8 cellular contexts compared by ENCODE assay signal in genomic region chr11:46247664-46248063, GRCh38. TPM values are rescaled to one million over a fixed set of nuclear protein-coding genes. Genes with fewer than 3 reads are reported as not detected.
DNase-seq lines count a peak whose midpoint lies in the region; ATAC-seq, FAIRE-seq and TF ChIP-seq lines count a peak whose summit lies in the region.

No MANE protein-coding gene starts in this region.

- H3K18ac ChIP-seq in mesenchymal stem cell (ENCODE audit: low read depth in 1 of 2, low read length in 2 of 2) = no peak overlapping the region

- H3K4me2 ChIP-seq in astrocyte (ENCODE audit: low read length) = peak overlapping the region; percentile 46
- no peak overlapping the region for H3K4me2 ChIP-seq in mesenchymal stem cell (ENCODE audit: low read length, poor library complexity, severe bottlenecking)

- H2AFZ ChIP-seq in astrocyte (ENCODE audit: low read depth, low read length) (no peak overlapping the region), mesenchymal stem cell (ENCODE audit: low read depth, low read length) (no peak overlapping the region)

- H3K27ac ChIP-seq in astrocyte (ENCODE audit: low read depth, low read length) = peak overlapping the region; percentile 99
- peak overlapping the region; percentile 85 for H3K27ac ChIP-seq in mesenchymal stem cell (ENCODE audit: low read length, poor library complexity, severe bottlenecking)
- H3K27ac ChIP-seq in substantia nigra (ENCODE audit: low read depth, low read length, poor library complexity, severe bottlenecking) = no peak overlapping the region

- H3K79me1 ChIP-seq in mesenchymal stem cell (replicated peaks; ENCODE audit: low read length, poor library complexity, severe bottlenecking) = no peaks in the 10 kb centered on the region

- H2AK5ac ChIP-seq in mesenchymal stem cell (ENCODE audit: low read length, severe bottlenecking) = peak overlapping the region; percentile 81

- H3K9me3 ChIP-seq in astrocyte (ENCODE audit: insufficient read depth, low read depth, low read length) (no peaks in the 10 kb centered on the region), mesenchymal stem cell (ENCODE audit: control insufficient read depth, low read length) (no peaks in the 10 kb centered on the region)

- H4K20me1 ChIP-seq in astrocyte (ENCODE audit: insufficient read depth, low read length) = no peaks in the 10 kb centered on the region

- no peaks in the 10 kb centered on the region for H3K9me3 Mint-ChIP-seq in astrocyte (ENCODE audit: unreplicated experiment)

- ATAC-seq in HG02840 (IDR thresholded peaks at IDR 0.05; ENCODE audit: low FRiP score, unreplicated experiment) = no peak

- peak overlapping the region; percentile 14 to 47 for H2BK12ac ChIP-seq in mesenchymal stem cell (ENCODE audit: low read length in 2 of 2)

- H2BK5ac ChIP-seq in mesenchymal stem cell (ENCODE audit: low read depth, low read length, poor library complexity, severe bottlenecking) = no peak overlapping the region

- H3K36me3 Mint-ChIP-seq in astrocyte (ENCODE audit: low read depth, unreplicated experiment) = peaks cover 2% of the 10 kb centered on the region

- H3K14ac ChIP-seq in mesenchymal stem cell (ENCODE audit: low read length in 2 of 2) = no peak overlapping the region

- peaks cover 42% of the 10 kb centered on the region for H3K4me1 ChIP-seq in astrocyte (ENCODE audit: insufficient read depth, low read length)
- peaks cover 9% of the 10 kb centered on the region for H3K4me1 ChIP-seq in mesenchymal stem cell (ENCODE audit: control insufficient read depth, insufficient read depth, low read depth, low read length)

- TF ChIP-seq CTCF in AG04449 (IDR thresholded peaks at IDR 0.05; ENCODE audit: insufficient read depth, low read length, missing control alignments) (peak; percentile 5), astrocyte (IDR thresholded peaks at IDR 0.05; ENCODE audit: insufficient read depth, low read depth, low read length) (peak; percentile 24)

- no peak overlapping the region for H2BK120ac ChIP-seq in mesenchymal stem cell (ENCODE audit: low read depth, low read length)

- H3K23ac ChIP-seq in mesenchymal stem cell (ENCODE audit: low read length in 2 of 2) = no peak overlapping the region

- H3K4ac ChIP-seq in mesenchymal stem cell (ENCODE audit: low read depth in 1 of 2, low read length in 2 of 2) = no peak overlapping the region

- POLR2A ChIA-PET in AG04449 (lab: Yijun Ruan, JAX) = interaction anchor here (0.8 to 1.8 kb wide), 5 partner anchors 10 to 43 kb away, joined by 3 to 7 read pairs (median 5); no protein-coding TSS in a partner anchor

- CTCF ChIA-PET in AG04449 (lab: Yijun Ruan, JAX) = interaction anchor here (2.7 to 15.6 kb wide), 4 partner anchors 9 to 68 kb away, joined by 7 to 661 read pairs (median 50); partner anchors contain the start of gene CREB3L1

- H4K8ac ChIP-seq in mesenchymal stem cell (ENCODE audit: low read length) = no peak overlapping the region

- H3K9ac ChIP-seq in astrocyte (ENCODE audit: low read length) = peak overlapping the region; percentile 74
- H3K9ac ChIP-seq in mesenchymal stem cell (ENCODE audit: low read length) = peak overlapping the region; percentile 79

- no peaks in the 10 kb centered on the region for H3K27me3 Mint-ChIP-seq in astrocyte (ENCODE audit: low read depth, unreplicated experiment)

- no peak overlapping the region for H4K91ac ChIP-seq in mesenchymal stem cell (ENCODE audit: low read length)

- H2BK15ac ChIP-seq in mesenchymal stem cell (ENCODE audit: low read depth, poor library complexity, severe bottlenecking) = no peak overlapping the region

- peaks cover 54% of the 10 kb centered on the region for H3K4me1 Mint-ChIP-seq in astrocyte (ENCODE audit: low read depth, unreplicated experiment)

- DNase-seq in AG04449 (ENCODE audit: low read depth, low spot score) (no peak), H7 (peak; percentile 84), NCI-H526 treated with DMSO at 0.1 percent for 48 hours (lab: John Stamatoyannopoulos, UW) (peak; percentile 55), astrocyte (ENCODE audit: low read depth) (no peak), mesenchymal stem cell (peak; percentile 29), substantia nigra (lab: John Stamatoyannopoulos, UW) (no peak), ureter (ENCODE audit: low spot score) (no peak)

- FAIRE-seq in astrocyte (lab: Jason Lieb, UNC) = no peak

- 62% methylated on average over 4 of the region's 4 CpGs for WGBS in mesenchymal stem cell

- H3K36me3 ChIP-seq in H7 (replicated peaks; ENCODE audit: control insufficient read depth, insufficient read depth, low read length) (no peaks in the 10 kb centered on the region), astrocyte (ENCODE audit: insufficient read depth, low read length) (no peaks in the 10 kb centered on the region), mesenchymal stem cell (ENCODE audit: control insufficient read depth in 1 of 2, insufficient read depth in 2 of 2, low read depth in 1 of 2, low read length in 2 of 2) (no peaks in the 10 kb centered on the region)

- H3K27ac Mint-ChIP-seq in astrocyte (ENCODE audit: unreplicated experiment) = peak overlapping the region; percentile 100

- no peak overlapping the region for H3K4me3 Mint-ChIP-seq in astrocyte (ENCODE audit: unreplicated experiment)

- no peaks in the 10 kb centered on the region for H3K27me3 ChIP-seq in H7 (ENCODE audit: control insufficient read depth, insufficient read depth, low read length)
- H3K27me3 ChIP-seq in astrocyte (ENCODE audit: insufficient read depth, low read length) = no peaks in the 10 kb centered on the region
- H3K27me3 ChIP-seq in mesenchymal stem cell (ENCODE audit: control insufficient read depth in 1 of 2, insufficient read depth in 1 of 2, low read length in 2 of 2) = no peaks in the 10 kb centered on the region

- H3K4me3 ChIP-seq in AG04449 (ENCODE audit: low read depth, low read length) (no peak overlapping the region), H7 (ENCODE audit: insufficient read depth, low read depth, low read length) (no peak overlapping the region), astrocyte (ENCODE audit: insufficient read depth, low read depth, low read length) (no peak overlapping the region), mesenchymal stem cell (ENCODE audit: insufficient read depth in 1 of 2, low read depth in 1 of 2, low read length in 2 of 2) (no peak overlapping the region)

- H3K79me2 ChIP-seq in astrocyte (ENCODE audit: insufficient read depth, low read length) = no peaks in the 10 kb centered on the region

RNA-seq across cellular contexts. Expression of gene CREB3L1, which starts 29.8 kb away (rescaled TPM):
- 1.6 and 5.0 TPM in 2 replicates for total RNA-seq in H7 (2014; rRNA removed; shearing (Covaris generic))
- 324 and 399 TPM in 2 replicates for total RNA-seq in astrocyte
- polyA plus RNA-seq in mesenchymal stem cell (2013, experiment 1 of 2) = 223 TPM
- 217 TPM for polyA plus RNA-seq in mesenchymal stem cell (2013, experiment 2 of 2)
- 39.6 TPM for total RNA-seq in ureter

Comparison
In these comparisons a context has a peak if more than half of its experiments do, and no peak if none do; other contexts are left out.
1. DNase-seq: peak in H7 (single experiment), NCI-H526 treated with DMSO at 0.1 percent for 48 hours (single experiment) and mesenchymal stem cell (single experiment); none in AG04449 (single experiment), astrocyte (single experiment), substantia nigra (0 of 49) and ureter (single experiment).